9 cellular contexts compared by ENCODE assay signal in the genomic region with DNA sequence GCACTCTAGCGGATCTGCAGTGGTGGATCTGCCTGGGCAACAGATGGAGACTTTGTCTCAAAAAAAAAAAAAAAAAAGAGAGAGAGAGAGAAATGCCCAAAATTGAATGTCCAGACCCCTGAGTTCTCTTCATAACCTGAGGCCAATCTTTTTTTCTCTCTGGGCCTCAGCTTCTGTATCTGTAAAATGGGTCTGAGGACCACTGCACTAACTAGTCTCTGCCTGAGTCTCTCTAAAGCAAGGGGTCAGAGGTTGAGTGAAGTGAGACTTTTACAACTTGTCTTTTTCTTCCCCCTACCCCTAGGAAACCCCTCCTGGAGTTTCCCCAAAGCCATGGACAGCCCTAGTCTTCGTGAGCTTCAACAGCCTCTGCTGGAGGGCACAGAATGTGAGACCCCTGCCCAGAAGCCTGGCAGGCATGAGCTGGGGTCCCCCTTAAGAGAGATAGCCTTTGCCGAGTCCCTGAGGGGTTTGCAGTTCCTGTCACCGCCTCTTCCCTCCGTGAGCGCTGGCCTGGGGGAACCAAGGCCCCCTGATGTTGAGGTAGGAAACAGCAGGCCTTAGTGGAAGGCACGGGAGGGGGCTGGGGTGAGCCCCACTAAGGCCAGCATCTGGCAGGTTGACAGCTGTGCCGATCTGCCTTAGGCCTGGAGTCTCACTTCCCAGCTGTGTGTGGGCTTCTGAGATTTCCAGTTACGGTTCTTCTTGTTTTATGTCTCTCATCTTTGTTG. TPM values are rescaled to one million over a fixed set of nuclear protein-coding genes. Genes with fewer than 3 reads are reported as not detected.
DNase-seq lines count a peak whose midpoint lies in the region; ATAC-seq and TF ChIP-seq lines count a peak whose summit lies in the region.
"Had no signal": no experiment of that assay in that cellular context is flagged by ENCODE, and none has a peak within 500 bp of the region (broad histone marks: within the 10 kb centered on the region; RNA-seq: fewer than 3 reads in every experiment).

No MANE protein-coding gene starts in this region.

- H3K4me2 ChIP-seq in MM.1S (ENCODE audit: low read depth, low read length) = no peak overlapping the region

- ATAC-seq in GM21737 (IDR thresholded peaks at IDR 0.05; ENCODE audit: unreplicated experiment) (peak; percentile 80), WTC11 (peak; percentile 81)

- no peak for TF ChIP-seq POLR2A in thyroid gland (IDR thresholded peaks at IDR 0.05)

- H3F3A ChIP-seq in MM.1S (ENCODE audit: insufficient read depth, low read length) = no peaks in the 10 kb centered on the region

- intact Hi-C loops in thyroid gland (cut with DNase I) = no loop called here

- no peak overlapping the region for H3K9ac ChIP-seq in MM.1S (ENCODE audit: low read length)

- H3K79me2 ChIP-seq in MM.1S (ENCODE audit: low read length) = no peaks in the 10 kb centered on the region

- H3K9me3 ChIP-seq in thyroid gland (no peaks in the 10 kb centered on the region), MM.1S (replicated peaks; ENCODE audit: insufficient read depth, low read length) (no peaks in the 10 kb centered on the region)

- TF ChIP-seq CTCF in GM12864 (IDR thresholded peaks at IDR 0.05; ENCODE audit: low read depth, low read length, missing control alignments) (peak; percentile 77), WTC11 (IDR thresholded peaks at IDR 0.05) (no peak), nephron (IDR thresholded peaks at IDR 0.05; ENCODE audit: unreplicated experiment in 3 of 3) (peak in 2 of 3 experiments; percentile 16 to 21), thyroid gland (IDR thresholded peaks at IDR 0.05) (no peak), MM.1S (IDR thresholded peaks at IDR 0.05; ENCODE audit: low read length) (no peak)

- H2AFZ ChIP-seq in MM.1S (ENCODE audit: low read length) = no peak overlapping the region

- H3K36me3 ChIP-seq in thyroid gland = no peaks in the 10 kb centered on the region
- no peaks in the 10 kb centered on the region for H3K36me3 ChIP-seq in MM.1S (replicated peaks; ENCODE audit: insufficient read depth, low read length)

- H3K9me2 ChIP-seq in MM.1S (replicated peaks; ENCODE audit: insufficient read depth, low read length) = no peaks in the 10 kb centered on the region

- POLR2A ChIA-PET in WTC11 (lab: Charles Lee) = interaction anchor here (0.6 kb wide), 1 partner anchor 311 kb away, joined by 4 read pairs; no protein-coding TSS in a partner anchor

- peaks cover 18 to 25% of the 10 kb centered on the region in 2 donors for H3K4me1 ChIP-seq in thyroid gland
- H3K4me1 ChIP-seq in MM.1S (ENCODE audit: low read length) = no peaks in the 10 kb centered on the region

- DNase-seq in GM12864 (ENCODE audit: low read depth) (no peak), WTC11 (ENCODE audit: low spot score) (peak; percentile 69), thyroid gland (no peak), MM.1S (no peak), HPDE6-E6E7 (ENCODE audit: extremely low spot score) (no peak), NCI-H1694 treated with DMSO at 0.1 percent for 48 hours (lab: John Stamatoyannopoulos, UW) (no peak)
- DNase-seq: cortex of kidney had no signal

- H3K36me3 Mint-ChIP-seq in WTC11 (no peaks in the 10 kb centered on the region), nephron (ENCODE audit: low read depth) (peaks cover 5% of the 10 kb centered on the region)

- CTCF ChIA-PET in WTC11 (lab: Charles Lee) = interaction anchor here (0.7 to 6.2 kb wide), 11 partner anchors 13 to 965 kb away, joined by 3 to 45 read pairs (median 3); partner anchors contain the start of genes B9D2, DMAC2 and TGFB1

- H3K27ac Mint-ChIP-seq in WTC11 = no peak overlapping the region
- H3K27ac Mint-ChIP-seq in nephron = peak overlapping the region in 2 of 3 experiments; percentile 15 to 31

- no peak overlapping the region for H3K4me3 Mint-ChIP-seq in WTC11
- H3K4me3 Mint-ChIP-seq in nephron = peak overlapping the region; percentile 5 to 13 (median 5)

- H3K4me1 Mint-ChIP-seq in WTC11 (peaks cover 17% of the 10 kb centered on the region), nephron (peaks cover 21% of the 10 kb centered on the region)

- H3K27ac ChIP-seq in thyroid gland (no peak overlapping the region), MM.1S (ENCODE audit: low read length) (no peak overlapping the region)

- H3K4me3 ChIP-seq in GM12864 (ENCODE audit: low read depth, low read length) = no peak overlapping the region
- no peak overlapping the region for H3K4me3 ChIP-seq in thyroid gland (replicated peaks in 1 of 3)
- no peak overlapping the region for H3K4me3 ChIP-seq in MM.1S (ENCODE audit: low read length)

- H3K9me3 Mint-ChIP-seq in WTC11 = no peaks in the 10 kb centered on the region
- no peaks in the 10 kb centered on the region for H3K9me3 Mint-ChIP-seq in nephron

- 57 to 68% methylated on average over 7 to 9 of the region's 9 CpGs for WGBS in thyroid gland, 2 donors

- H3K27me3 ChIP-seq in thyroid gland = no peaks in the 10 kb centered on the region
- H3K27me3 ChIP-seq in MM.1S (replicated peaks; ENCODE audit: insufficient read depth, low read length) = no peaks in the 10 kb centered on the region

- H3K27me3 Mint-ChIP-seq in WTC11 (ENCODE audit: low read depth) (peaks cover 14% of the 10 kb centered on the region), nephron (ENCODE audit: low read depth) (no peaks in the 10 kb centered on the region)

- H4K20me1 ChIP-seq in MM.1S (ENCODE audit: insufficient read depth, low read length) = no peaks in the 10 kb centered on the region

TF ChIP-seq in WTC11, 78 proteins besides CTCF, POLR2A, EP300 and RAD21:
- TF ChIP-seq, protein P1, sequence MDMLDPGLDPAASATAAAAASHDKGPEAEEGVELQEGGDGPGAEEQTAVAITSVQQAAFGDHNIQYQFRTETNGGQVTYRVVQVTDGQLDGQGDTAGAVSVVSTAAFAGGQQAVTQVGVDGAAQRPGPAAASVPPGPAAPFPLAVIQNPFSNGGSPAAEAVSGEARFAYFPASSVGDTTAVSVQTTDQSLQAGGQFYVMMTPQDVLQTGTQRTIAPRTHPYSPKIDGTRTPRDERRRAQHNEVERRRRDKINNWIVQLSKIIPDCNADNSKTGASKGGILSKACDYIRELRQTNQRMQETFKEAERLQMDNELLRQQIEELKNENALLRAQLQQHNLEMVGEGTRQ (CRISPR knock-in tag; IDR thresholded peaks at IDR 0.05) = no peak
- TF ChIP-seq CBFB (CRISPR knock-in tag; IDR thresholded peaks at IDR 0.05; ENCODE audit: low read depth) (no peak), ZMAT4 (CRISPR knock-in tag; IDR thresholded peaks at IDR 0.05) (no peak), ZNF416 (CRISPR knock-in tag; IDR thresholded peaks at IDR 0.05) (no peak), KAT7 (CRISPR knock-in tag; IDR thresholded peaks at IDR 0.05; ENCODE audit: borderline replicate concordance) (no peak)
- TF ChIP-seq, protein P2, sequence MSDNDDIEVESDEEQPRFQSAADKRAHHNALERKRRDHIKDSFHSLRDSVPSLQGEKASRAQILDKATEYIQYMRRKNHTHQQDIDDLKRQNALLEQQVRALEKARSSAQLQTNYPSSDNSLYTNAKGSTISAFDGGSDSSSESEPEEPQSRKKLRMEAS (CRISPR knock-in tag; IDR thresholded peaks at IDR 0.05) = no peak
- TF ChIP-seq, protein P3, sequence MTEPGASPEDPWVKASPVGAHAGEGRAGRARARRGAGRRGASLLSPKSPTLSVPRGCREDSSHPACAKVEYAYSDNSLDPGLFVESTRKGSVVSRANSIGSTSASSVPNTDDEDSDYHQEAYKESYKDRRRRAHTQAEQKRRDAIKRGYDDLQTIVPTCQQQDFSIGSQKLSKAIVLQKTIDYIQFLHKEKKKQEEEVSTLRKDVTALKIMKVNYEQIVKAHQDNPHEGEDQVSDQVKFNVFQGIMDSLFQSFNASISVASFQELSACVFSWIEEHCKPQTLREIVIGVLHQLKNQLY (CRISPR knock-in tag; IDR thresholded peaks at IDR 0.05) = no peak
- TF ChIP-seq, protein P4, sequence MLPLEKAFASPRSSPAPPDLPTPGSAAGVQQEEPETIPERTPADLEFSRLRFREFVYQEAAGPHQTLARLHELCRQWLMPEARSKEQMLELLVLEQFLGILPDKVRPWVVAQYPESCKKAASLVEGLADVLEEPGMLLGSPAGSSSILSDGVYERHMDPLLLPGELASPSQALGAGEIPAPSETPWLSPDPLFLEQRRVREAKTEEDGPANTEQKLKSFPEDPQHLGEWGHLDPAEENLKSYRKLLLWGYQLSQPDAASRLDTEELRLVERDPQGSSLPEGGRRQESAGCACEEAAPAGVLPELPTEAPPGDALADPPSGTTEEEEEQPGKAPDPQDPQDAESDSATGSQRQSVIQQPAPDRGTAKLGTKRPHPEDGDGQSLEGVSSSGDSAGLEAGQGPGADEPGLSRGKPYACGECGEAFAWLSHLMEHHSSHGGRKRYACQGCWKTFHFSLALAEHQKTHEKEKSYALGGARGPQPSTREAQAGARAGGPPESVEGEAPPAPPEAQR (CRISPR knock-in tag; IDR thresholded peaks at IDR 0.05) = no peak

RNA-seq across cellular contexts. Expression of gene TMEM91, which starts 1.8 kb away (rescaled TPM):
- total RNA-seq in WTC11 (2021) (5.3 to 6.0 TPM (median 5.3 TPM) in 3 replicates), thyroid gland (10 to 100 TPM in 2 of 4 donors, 1 to 10 TPM in 2; 5.0 to 14.9 (median 9.0) TPM)

RNA-seq across cellular contexts. Expression of gene B9D2, which starts 14.2 kb away (rescaled TPM):
- total RNA-seq in WTC11 (2021) = 4.5 to 6.3 TPM (median 4.7 TPM) in 3 replicates
- total RNA-seq in thyroid gland = 10 to 100 TPM in 2 of 4 donors, 1 to 10 TPM in 2; 5.9 to 12.5 (median 9.9) TPM

RNA-seq across cellular contexts. Expression of gene EXOSC5, which starts 19.0 kb away (rescaled TPM):
- total RNA-seq in WTC11 (2021) (56.4 to 60.3 TPM (median 56.6 TPM) in 3 replicates), thyroid gland (10 to 100 TPM; 11.8 to 20.7 (median 14.2) TPM)

RNA-seq across cellular contexts. Expression of gene BCKDHA, which starts 19.5 kb away (rescaled TPM):
- 18.8 to 34.8 TPM (median 32.6 TPM) in 3 replicates for total RNA-seq in WTC11 (2021)
- total RNA-seq in thyroid gland = 10 to 100 TPM; 57.4 to 90.9 (median 85.6) TPM

RNA-seq across cellular contexts. Expression of gene TGFB1, which starts 24.4 kb away (rescaled TPM):
- total RNA-seq in WTC11 (2021) (10.4 to 11.8 TPM (median 11.0 TPM) in 3 replicates), thyroid gland (10 to 100 TPM in 3 of 4 donors, 1 to 10 TPM in 1; 9.6 to 13.7 (median 11.0) TPM)

Comparison
In these comparisons a context has a peak if more than half of its experiments do, and no peak if none do; other contexts are left out.
1. CTCF ChIP-seq: peak in GM12864 (single experiment) and nephron (2 of 3); none in WTC11 (single experiment), thyroid gland (0 of 6) and MM.1S (single experiment).